Comparison of ENCODE assay signal across 7 cellular contexts in genomic region chr7:74650055-74650454, GRCh38. TPM values are rescaled to one million over a fixed set of nuclear protein-coding genes. Genes with fewer than 3 reads are reported as not detected.
A peak's percentile ranks its signal among the peaks of the same experiment; 100 is the strongest.
DNase-seq lines count a peak whose midpoint lies in the region; ATAC-seq, FAIRE-seq and TF ChIP-seq lines count a peak whose summit lies in the region.
"Not testable (repeated sequence)": the region's sequence is repeated elsewhere in the genome, so short reads cannot be mapped to it uniquely, and the experiment has no call there.

No MANE protein-coding gene starts in this region.

- RAD21 ChIA-PET in GM12878 (lab: Charles Lee; ENCODE audit: unreplicated experiment), result interaction anchor here (0.6 to 1.7 kb wide), 8 partner anchors 9 to 63 kb away, joined by 3 to 5 read pairs (median 3); no protein-coding TSS in a partner anchor

- H3K9me3 ChIP-seq in GM12878 (replicated peaks; ENCODE audit: control insufficient read depth, insufficient read depth, low read length), result not testable (repeated sequence)

- H3K27me3 Mint-ChIP-seq in activated CD4-positive, alpha-beta T cell treated with anti-CD3 and anti-CD28 coated beads for 36 hours, result not testable (repeated sequence)

- intact Hi-C loops in activated CD4-positive, alpha-beta T cell treated with anti-CD3 and anti-CD28 coated beads for 36 hours (cut with DNase I, micrococcal nuclease), result loop anchor here (1.0 to 2.0 kb wide), 3 partner anchors 9 to 43 kb away; no protein-coding TSS in a partner anchor
- intact Hi-C loops in GM12878 (cut with micrococcal nuclease; ENCODE audit: unreplicated experiment), result loop anchor here (2.0 kb wide), 1 partner anchor 15 kb away; no protein-coding TSS in a partner anchor

- peak overlapping the region; percentile 58; the same call in 1 of the 2 replicates for H3K4me2 ChIP-seq in GM12878 (ENCODE audit: control insufficient read depth, insufficient read depth)

- in situ Hi-C loops in GM12878 (cut with MboI), result not testable (repeated sequence)

- H4K20me1 ChIP-seq in GM12878 (ENCODE audit: control insufficient read depth, insufficient read depth), result not testable (repeated sequence)

- H2AFZ ChIP-seq in GM12878 (ENCODE audit: control insufficient read depth, low read depth, low read length), result not testable (repeated sequence)

- H3K4me1 ChIP-seq in GM12878 (ENCODE audit: control insufficient read depth, insufficient read depth, low read length), result peaks cover 12% of the 10 kb centered on the region

- H3K4me3 Mint-ChIP-seq in activated CD4-positive, alpha-beta T cell treated with anti-CD3 and anti-CD28 coated beads for 36 hours, result peak overlapping the region; percentile 68

- peak; percentile 57 for TF ChIP-seq POLR2A in GM12878 (IDR thresholded peaks at IDR 0.05; ENCODE audit: low read depth, low read length)

- H3K4me3 ChIP-seq in GM12878, result peak overlapping the region; percentile 62

- peak overlapping the region; percentile 29 for H3K27ac ChIP-seq in GM12878 (ENCODE audit: control insufficient read depth, insufficient read depth)

- peak; percentile 93 for DNase-seq in MV-4-11 (lab: John Stamatoyannopoulos, UW)
- DNase-seq in activated CD4-positive, alpha-beta T cell treated with anti-CD3 and anti-CD28 coated beads for 36 hours, result peak; percentile 89
- DNase-seq in GM12878 (ENCODE audit: low read depth, low spot score), result peak; percentile 86
- DNase-seq in iPS-NIHi7 (ENCODE audit: extremely low spot score), result peak; percentile 50
- DNase-seq in stimulated activated CD4-positive, alpha-beta T cell treated with anti-CD3 and anti-CD28 coated beads, Interleukin-12 subunit alpha, Interleukin-12 subunit beta, amount 100 ng/mL, for 48 hours (ENCODE audit: low read depth in 2 of 3, low spot score in 1 of 3), result peak; percentile 76 to 79 (median 79)

- ATAC-seq in GM18907 (IDR thresholded peaks at IDR 0.05; ENCODE audit: unreplicated experiment) (peak; percentile 79), HG02852 (IDR thresholded peaks at IDR 0.05; ENCODE audit: unreplicated experiment) (peak; percentile 77), GM12878 (peak; percentile 89)
- ATAC-seq in activated CD4-positive, alpha-beta T cell treated with anti-CD3 and anti-CD28 coated beads for 36 hours, result peak; percentile 95

- not testable (repeated sequence) for H3K36me3 ChIP-seq in GM12878 (ENCODE audit: control insufficient read depth in 2 of 2, insufficient read depth in 2 of 2, low read length in 1 of 2)

- BruUV-seq in GM12878 (replicated peaks; lab: Mats Ljungman, UMichigan), result not testable (repeated sequence)

- TF ChIP-seq CTCF in GM12878 (IDR thresholded peaks at IDR 0.05 in 2 of 3, conservative IDR thresholded peaks at IDR 0.05 in 1 of 3; ENCODE audit: control insufficient read depth in 2 of 3, extremely low read depth in 1 of 3, insufficient read depth in 1 of 3, low read depth in 3 of 3, low read length in 3 of 3), result not testable (repeated sequence)

- SMC1A ChIA-PET in GM12878 (lab: Charles Lee; ENCODE audit: uncharacterized antibody, unreplicated experiment), result interaction anchor here (0.9 to 1.6 kb wide), 2 partner anchors 10 to 34 kb away, joined by 3 to 6 read pairs; no protein-coding TSS in a partner anchor

- not testable (repeated sequence) for H3K36me3 Mint-ChIP-seq in activated CD4-positive, alpha-beta T cell treated with anti-CD3 and anti-CD28 coated beads for 36 hours (ENCODE audit: low read depth)

- 0% methylated on average over 10 of the region's 11 CpGs for WGBS in GM12878 (ENCODE audit: insufficient coverage, insufficient replicate concordance, low lambda C conversion rate, missing lambda C conversion rate)

- not testable (repeated sequence) for H3K79me2 ChIP-seq in GM12878 (ENCODE audit: control insufficient read depth, insufficient read depth, low read length)

- peak overlapping the region; percentile 96 for H3K27ac Mint-ChIP-seq in activated CD4-positive, alpha-beta T cell treated with anti-CD3 and anti-CD28 coated beads for 36 hours

- H3K9ac ChIP-seq in GM12878 (ENCODE audit: control insufficient read depth, insufficient read depth, low read length), result not testable (repeated sequence)

- POLR2A ChIA-PET in activated CD4-positive, alpha-beta T cell treated with anti-CD3 and anti-CD28 coated beads for 36 hours (lab: Charles Lee), result not testable (repeated sequence)
- POLR2A ChIA-PET in GM12878 (lab: Charles Lee), result interaction anchor here (0.6 to 1.0 kb wide), 3 partner anchors 9 to 1128 kb away, joined by 3 to 5 read pairs (median 4); partner anchors contain the start of gene BAZ1B

- not testable (repeated sequence) for H3K9me3 Mint-ChIP-seq in activated CD4-positive, alpha-beta T cell treated with anti-CD3 and anti-CD28 coated beads for 36 hours (ENCODE audit: low read depth)

- peak in 1 of 2 experiments; percentile 37; a peak in 1 of 4 replicates for TF ChIP-seq EP300 in GM12878 (IDR thresholded peaks at IDR 0.05; ENCODE audit: borderline replicate concordance in 1 of 2, control insufficient read depth in 1 of 2, low read depth in 2 of 2, low read length in 2 of 2)

- not testable (repeated sequence) for H3K27me3 ChIP-seq in GM12878 (replicated peaks in 1 of 2; ENCODE audit: control insufficient read depth in 2 of 2, insufficient read depth in 2 of 2, low read length in 1 of 2)

- H3K4me1 Mint-ChIP-seq in activated CD4-positive, alpha-beta T cell treated with anti-CD3 and anti-CD28 coated beads for 36 hours, result peaks cover 35% of the 10 kb centered on the region

- not testable (repeated sequence) for TF ChIP-seq RAD21 in GM12878 (IDR thresholded peaks at IDR 0.05; ENCODE audit: insufficient read depth, low read depth, low read length)

- CTCF ChIA-PET in activated CD4-positive, alpha-beta T cell treated with anti-CD3 and anti-CD28 coated beads for 36 hours (lab: Charles Lee), result interaction anchor here (0.7 kb wide), 1 partner anchor 10 kb away, joined by 4 read pairs; no protein-coding TSS in a partner anchor
- CTCF ChIA-PET in GM12878 (lab: Yijun Ruan, JAX), result interaction anchor here (0.5 kb wide), 1 partner anchor 84 kb away, joined by 3 read pairs; no protein-coding TSS in a partner anchor

- peak; percentile 35 for FAIRE-seq in GM12878 (lab: Jason Lieb, UNC)

TF ChIP-seq in GM12878, 131 proteins besides CTCF, POLR2A, EP300 and RAD21 (continues in another document):
- TF ChIP-seq SKIL (IDR thresholded peaks at IDR 0.05; ENCODE audit: low read depth, poor library complexity, severe bottlenecking), result peak; percentile 97
- TF ChIP-seq SP1 (IDR thresholded peaks at IDR 0.05; ENCODE audit: low read depth, low read length), result peak; percentile 60
- peak; percentile 61; the same call in 1 of the 2 replicates for TF ChIP-seq ZBED1 (IDR thresholded peaks at IDR 0.05; ENCODE audit: borderline replicate concordance)
- peak; percentile 51; the same call in 1 of the 3 replicates for TF ChIP-seq POU2F2 (IDR thresholded peaks at IDR 0.05; ENCODE audit: borderline replicate concordance, low read depth, low read length)
- peak; percentile 57 to 63 for TF ChIP-seq IKZF2 (IDR thresholded peaks at IDR 0.05)
- peak; percentile 24; the same call in 1 of the 2 replicates for TF ChIP-seq DPF2 (IDR thresholded peaks at IDR 0.05)
- TF ChIP-seq ZNF24 (IDR thresholded peaks at IDR 0.05), result peak; percentile 73
- 0 out of 2 replicates have a peak, but pooled peaks have one; percentile 27 for TF ChIP-seq YY1 (IDR thresholded peaks at IDR 0.05; ENCODE audit: low read depth, low read length)

RNA-seq across cellular contexts. Expression of gene GTF2I, which starts 7.5 kb away (rescaled TPM):
- 100 to 1,000 TPM; 125 to 130 TPM for total RNA-seq in activated CD4-positive, alpha-beta T cell treated with anti-CD3 and anti-CD28 coated beads for 36 hours
- total RNA-seq in GM12878 (2013; cell fraction: nucleolus; rRNA removed), result 954 and 1,033 TPM in 2 replicates
- total RNA-seq in GM12878 (2014; rRNA removed) (86.8 and 91.0 TPM in 2 replicates), GM12878 (2014; rRNA removed; fragmentation: Illumina TruSeq; extraction: Trizol) (92.6 and 94.3 TPM in 2 replicates), GM12878 (2021) (161 and 172 TPM in 2 replicates)
- polyA plus RNA-seq in GM12878 (2011; ENCODE audit: low read depth), result 56.9 TPM
- polyA plus RNA-seq in GM12878 (2011; rRNA removed) (99.5 and 103 TPM in 2 replicates), GM12878 (2014; fragmentation: Illumina TruSeq; extraction: Trizol) (114 and 142 TPM in 2 replicates), GM12878 (2014; fragmentation: Nextera tagmentation; extraction: Ambion mirVana) (1 to 10 TPM; 6.7 to 8.8 TPM), GM12878 (2014; rRNA removed) (80.9 and 115 TPM in 2 replicates), GM12878 (2016; fragmentation: Nextera tagmentation; extraction: Ambion mirVana) (100 to 1,000 TPM; 144 to 156 TPM)
- 51.8 and 65.7 TPM in 2 replicates for polyA plus RNA-seq in GM12878 (2011; cell fraction: cytosol; rRNA removed)
- polyA plus RNA-seq in GM12878 (2011; cell fraction: nucleus; rRNA removed), result 216 and 249 TPM in 2 replicates
- polyA plus RNA-seq in GM12878 (2012), result 70.6 and 91.5 TPM in 2 replicates
- polyA minus RNA-seq in GM12878 (2011; rRNA and poly(A)+ RNA removed), result 54.3 and 73.6 TPM in 2 replicates
- polyA minus RNA-seq in GM12878 (2011; cell fraction: cytosol; rRNA and poly(A)+ RNA removed), result 43.3 and 62.4 TPM in 2 replicates
- 91.3 and 179 TPM in 2 replicates for polyA minus RNA-seq in GM12878 (2011; cell fraction: nucleus; rRNA and poly(A)+ RNA removed)

Comparison
In these comparisons a context has a peak if more than half of its experiments do, and no peak if none do; other contexts are left out.
1. Peak in every context shown above with its lines: DNase-seq, ATAC-seq, H3K4me3 ChIP-seq and H3K27ac ChIP-seq.